9 cellular contexts compared by ENCODE assay signal in the genomic region with DNA sequence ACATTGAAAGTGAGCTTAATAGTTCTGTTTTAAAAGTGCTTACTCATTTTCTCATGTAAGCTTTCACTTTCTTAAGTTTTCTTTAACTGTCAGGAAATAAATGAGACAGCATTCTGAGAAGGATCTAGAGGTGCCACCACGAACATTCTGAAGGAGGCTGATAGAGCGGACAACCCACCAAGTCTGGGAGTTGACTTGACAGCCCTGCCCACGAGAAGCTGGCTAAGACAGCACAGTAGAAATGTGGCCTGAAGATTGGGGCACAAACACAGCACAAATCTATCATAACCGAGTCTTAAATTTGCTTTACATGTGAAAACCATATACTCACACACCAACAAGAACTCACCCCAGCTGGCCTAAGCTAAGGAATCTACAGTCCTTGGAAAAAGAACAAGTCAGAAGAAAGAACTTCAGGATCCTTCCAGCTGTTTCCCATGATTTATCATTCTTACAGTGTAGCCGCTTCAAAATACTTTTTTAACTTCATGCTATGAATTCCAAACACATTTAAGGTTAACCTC.
DNase-seq lines count a peak whose midpoint lies in the region; ATAC-seq and TF ChIP-seq lines count a peak whose summit lies in the region.
"Had no signal": no experiment of that assay in that cellular context is flagged by ENCODE, and none has a peak within 500 bp of the region (broad histone marks: within the 10 kb centered on the region; RNA-seq: fewer than 3 reads in every experiment).

No MANE protein-coding gene starts in this region.

- no peaks in the 10 kb centered on the region for H3K9me3 ChIP-seq in CD8-positive, alpha-beta T cell (ENCODE audit: low read length)
- H3K9me3 ChIP-seq in mucosa of stomach (ENCODE audit: control insufficient read depth, low read length) (no peaks in the 10 kb centered on the region), thyroid gland (no peaks in the 10 kb centered on the region), adrenal gland (replicated peaks in 1 of 3) (no peaks in the 10 kb centered on the region)

- no peak for TF ChIP-seq CTCF in CD8-positive, alpha-beta T cell (IDR thresholded peaks at IDR 0.05)
- TF ChIP-seq CTCF in thyroid gland (IDR thresholded peaks at IDR 0.05), result no peak
- no peak for TF ChIP-seq CTCF in adrenal gland (IDR thresholded peaks at IDR 0.05)

- H3K27me3 ChIP-seq in CD8-positive, alpha-beta T cell (ENCODE audit: insufficient read depth, low read length), result no peaks in the 10 kb centered on the region
- H3K27me3 ChIP-seq in mucosa of stomach (ENCODE audit: control insufficient read depth, insufficient read depth, low read length) (no peaks in the 10 kb centered on the region), thyroid gland (no peaks in the 10 kb centered on the region), adrenal gland (no peaks in the 10 kb centered on the region)

- no peak overlapping the region for H3K9ac ChIP-seq in mucosa of stomach (ENCODE audit: low read length)

- TF ChIP-seq POLR2A in thyroid gland (IDR thresholded peaks at IDR 0.05) (no peak), adrenal gland (IDR thresholded peaks at IDR 0.05) (no peak)

- peak in 1 of 7 experiments; percentile 29 for DNase-seq in CD8-positive, alpha-beta T cell
- peak; percentile 70 for DNase-seq in UCSD-AML1 (lab: John Stamatoyannopoulos, UW; ENCODE audit: unreplicated experiment)
- DNase-seq in thyroid gland, result no peak
- DNase-seq in adrenal gland, result no peak
- DNase-seq in middle frontal gyrus (ENCODE audit: extremely low spot score, low spot score), result no peak
- DNase-seq: activated CD8-positive, alpha-beta memory T cell treated with anti-CD3 and anti-CD28 coated beads, Interleukin-2, amount 50 U/mL, for 48 hours had no signal

- WGBS in thyroid gland, 2 donors, result 80 to 82% methylated on average over 5 of the region's 5 CpGs
- 73 to 88% (median 81%) methylated on average over 5 of the region's 5 CpGs for WGBS in adrenal gland, 4 donors

- peaks cover 15% of the 10 kb centered on the region for H3K4me1 Mint-ChIP-seq in CD8-positive, alpha-beta T cell (ENCODE audit: low read depth)

- H3K4me1 ChIP-seq in CD8-positive, alpha-beta T cell (ENCODE audit: insufficient read depth, low read length), result no peaks in the 10 kb centered on the region
- H3K4me1 ChIP-seq in mucosa of stomach (ENCODE audit: control insufficient read depth, insufficient read depth, low read length), result peaks cover 17% of the 10 kb centered on the region
- no peaks in the 10 kb centered on the region for H3K4me1 ChIP-seq in thyroid gland
- no peaks in the 10 kb centered on the region for H3K4me1 ChIP-seq in adrenal gland (replicated peaks in 1 of 2)

- CTCF ChIA-PET in CD8-positive, alpha-beta T cell (lab: Charles Lee), result interaction anchor here (1.7 kb wide), 1 partner anchor 145 kb away, joined by 6 read pairs; the partner anchor contains the start of gene TNFAIP3

- no peaks in the 10 kb centered on the region for H3K36me3 ChIP-seq in CD8-positive, alpha-beta T cell (ENCODE audit: insufficient read depth, low read length)
- H3K36me3 ChIP-seq in mucosa of stomach (ENCODE audit: control insufficient read depth, insufficient read depth, low read length), result no peaks in the 10 kb centered on the region
- no peaks in the 10 kb centered on the region for H3K36me3 ChIP-seq in thyroid gland
- H3K36me3 ChIP-seq in adrenal gland (replicated peaks in 1 of 2), result no peaks in the 10 kb centered on the region

- H3K9me3 Mint-ChIP-seq in CD8-positive, alpha-beta T cell, result no peaks in the 10 kb centered on the region

- POLR2A ChIA-PET in CD8-positive, alpha-beta T cell (lab: Charles Lee), result no interaction called here

- H3K36me3 Mint-ChIP-seq in CD8-positive, alpha-beta T cell, result no peaks in the 10 kb centered on the region

- intact Hi-C loops in CD8-positive, alpha-beta T cell (cut with DNase I, micrococcal nuclease), result loop anchor here (2.0 to 10.0 kb wide), 2 partner anchors 14 to 52 kb away; no protein-coding TSS in a partner anchor
- intact Hi-C loops in thyroid gland (cut with DNase I), result no loop called here
- intact Hi-C loops in adrenal gland (cut with DNase I), result no loop called here

- ATAC-seq in CD8-positive, alpha-beta T cell, result peak; percentile 58
- peak; percentile 82 for ATAC-seq in GM21390 (IDR thresholded peaks at IDR 0.05; ENCODE audit: unreplicated experiment)
- no peak for ATAC-seq in HG02588 (IDR thresholded peaks at IDR 0.05; ENCODE audit: unreplicated experiment)

- H3K27me3 Mint-ChIP-seq in CD8-positive, alpha-beta T cell (ENCODE audit: low read depth), result peaks cover 3% of the 10 kb centered on the region

- no peak overlapping the region for H3K4me3 ChIP-seq in CD8-positive, alpha-beta T cell (ENCODE audit: low read depth, low read length)
- H3K4me3 ChIP-seq in mucosa of stomach (ENCODE audit: low read length), result peak overlapping the region; percentile 3
- H3K4me3 ChIP-seq in thyroid gland (replicated peaks in 1 of 3), result no peak overlapping the region
- H3K4me3 ChIP-seq in adrenal gland, result no peak overlapping the region

- no peak overlapping the region for H3K27ac Mint-ChIP-seq in CD8-positive, alpha-beta T cell

- no peak overlapping the region for H3K4me3 Mint-ChIP-seq in CD8-positive, alpha-beta T cell

- no peak overlapping the region for H3K27ac ChIP-seq in CD8-positive, alpha-beta T cell (ENCODE audit: low read depth, low read length)
- H3K27ac ChIP-seq in thyroid gland (no peak overlapping the region), adrenal gland (no peak overlapping the region)

Comparison
In these comparisons a context has a peak if more than half of its experiments do, and no peak if none do; other contexts are left out.
1. intact Hi-C loops: an anchor here in CD8-positive, alpha-beta T cell (2.0 to 10.0 kb wide); none called in thyroid gland and adrenal gland.